14 cellular contexts compared by ENCODE assay signal in the genomic region with DNA sequence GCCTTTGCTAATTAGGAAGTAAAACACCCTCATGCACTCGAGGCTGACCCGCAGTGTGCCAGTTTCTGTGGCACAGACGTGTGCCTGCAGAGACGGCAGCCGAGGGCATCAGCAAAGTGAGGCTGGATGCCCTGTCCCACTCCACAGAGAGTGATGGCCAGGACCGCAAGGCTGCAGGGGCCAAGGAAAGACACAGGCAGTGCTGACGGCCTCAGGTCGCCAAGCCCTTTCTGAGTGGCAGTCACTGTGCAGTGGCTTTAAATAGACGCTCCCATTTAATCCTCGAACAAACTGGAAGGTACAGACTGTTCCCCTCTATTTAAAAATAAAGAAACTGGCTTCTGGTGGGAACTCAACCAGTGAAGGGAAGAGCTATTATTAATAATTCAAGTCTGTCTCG.
A peak's percentile ranks its signal among the peaks of the same experiment; 100 is the strongest.
DNase-seq lines count a peak whose midpoint lies in the region; ATAC-seq and TF ChIP-seq lines count a peak whose summit lies in the region.
"Had no signal": no experiment of that assay in that cellular context is flagged by ENCODE, and none has a peak within 500 bp of the region (broad histone marks: within the 10 kb centered on the region; RNA-seq: fewer than 3 reads in every experiment).

No MANE protein-coding gene starts in this region.

- intact Hi-C loops in left cardiac atrium (cut with DNase I), result no loop called here
- intact Hi-C loops in gastrocnemius medialis (cut with DNase I; ENCODE audit: low total_unique reads), result no loop called here
- intact Hi-C loops in activated T-helper 2 cell treated with anti-CD3 and anti-CD28 coated beads, Interferon-gamma antibody, Interleukin-2, Interleukin-4, amounts not matched to agents 10 μg/mL and 5 μg/mL and 100 μg/mL, durations not matched to agents 14 hours and 24 hours and 36 hours (cut with micrococcal nuclease), result no loop called here

- no peak overlapping the region for H3K4me3 Mint-ChIP-seq in activated T-helper 2 cell treated with anti-CD3 and anti-CD28 coated beads, Interferon-gamma antibody, Interleukin-2, Interleukin-4, amounts not matched to agents 10 μg/mL and 5 μg/mL and 100 μg/mL, durations not matched to agents 14 hours and 24 hours and 36 hours (ENCODE audit: low read depth)
- no peak overlapping the region for H3K4me3 Mint-ChIP-seq in mesothelial cell of epicardium
- H3K4me3 Mint-ChIP-seq: CD14-positive monocyte; CD8-positive, alpha-beta T cell had no signal

- TF ChIP-seq CTCF in gastrocnemius medialis (IDR thresholded peaks at IDR 0.05 in 4 of 5, conservative IDR thresholded peaks at IDR 0.05 in 1 of 5), result no peak
- no peak for TF ChIP-seq CTCF in mesothelial cell of epicardium (IDR thresholded peaks at IDR 0.05; ENCODE audit: unreplicated experiment)

- H3K9me3 ChIP-seq in gastrocnemius medialis, result no peaks in the 10 kb centered on the region
- H3K9me3 ChIP-seq: HAP-1 had no signal

- peak overlapping the region; percentile 78 to 95 (median 88) for H3K27ac ChIP-seq in gastrocnemius medialis

- ATAC-seq in left cardiac atrium, result peak; percentile 78 to 85
- ATAC-seq in gastrocnemius medialis, result peak; percentile 90 to 93
- ATAC-seq: CD8-positive, alpha-beta T cell had no signal

- H3K36me3 Mint-ChIP-seq in activated T-helper 2 cell treated with anti-CD3 and anti-CD28 coated beads, Interferon-gamma antibody, Interleukin-2, Interleukin-4, amounts not matched to agents 10 μg/mL and 5 μg/mL and 100 μg/mL, durations not matched to agents 14 hours and 24 hours and 36 hours (ENCODE audit: low read depth), result no peaks in the 10 kb centered on the region
- no peaks in the 10 kb centered on the region for H3K36me3 Mint-ChIP-seq in mesothelial cell of epicardium
- H3K36me3 Mint-ChIP-seq: CD14-positive monocyte; CD8-positive, alpha-beta T cell had no signal

- no peaks in the 10 kb centered on the region for H3K4me1 Mint-ChIP-seq in activated T-helper 2 cell treated with anti-CD3 and anti-CD28 coated beads, Interferon-gamma antibody, Interleukin-2, Interleukin-4, amounts not matched to agents 10 μg/mL and 5 μg/mL and 100 μg/mL, durations not matched to agents 14 hours and 24 hours and 36 hours (ENCODE audit: low read depth)
- H3K4me1 Mint-ChIP-seq in mesothelial cell of epicardium, result peaks cover 13% of the 10 kb centered on the region
- H3K4me1 Mint-ChIP-seq: CD14-positive monocyte had no signal

- in situ Hi-C loops in G401 (cut with HindIII; ENCODE audit: low sequenced_read_pairs) (no loop called here), gastrocnemius medialis (cut with MboI; ENCODE audit: low sequenced_read_pairs in 4 of 4) (no loop called here)

- peak; percentile 24 to 58 for TF ChIP-seq POLR2A in gastrocnemius medialis (IDR thresholded peaks at IDR 0.05)

- H3K27ac Mint-ChIP-seq in activated T-helper 2 cell treated with anti-CD3 and anti-CD28 coated beads, Interferon-gamma antibody, Interleukin-2, Interleukin-4, amounts not matched to agents 10 μg/mL and 5 μg/mL and 100 μg/mL, durations not matched to agents 14 hours and 24 hours and 36 hours, result no peak overlapping the region
- no peak overlapping the region for H3K27ac Mint-ChIP-seq in mesothelial cell of epicardium
- H3K27ac Mint-ChIP-seq: CD14-positive monocyte; CD8-positive, alpha-beta T cell had no signal

- no peak overlapping the region for H3K4me3 ChIP-seq in gastrocnemius medialis
- H3K4me3 ChIP-seq: HAP-1 had no signal

- H3K4me1 ChIP-seq in gastrocnemius medialis, result peaks cover 20 to 23% of the 10 kb centered on the region in 2 donors
- H3K4me1 ChIP-seq: HAP-1 had no signal

- H3K27me3 Mint-ChIP-seq in activated T-helper 2 cell treated with anti-CD3 and anti-CD28 coated beads, Interferon-gamma antibody, Interleukin-2, Interleukin-4, amounts not matched to agents 10 μg/mL and 5 μg/mL and 100 μg/mL, durations not matched to agents 14 hours and 24 hours and 36 hours (ENCODE audit: low read depth), result no peaks in the 10 kb centered on the region
- H3K27me3 Mint-ChIP-seq in mesothelial cell of epicardium (ENCODE audit: low read depth), result no peaks in the 10 kb centered on the region

- DNase-seq in G401 (ENCODE audit: low spot score), result peak; percentile 22
- DNase-seq in cerebellar cortex (ENCODE audit: low spot score), result peak; percentile 8
- DNase-seq in left cardiac atrium, result no peak
- DNase-seq in gastrocnemius medialis, result peak; percentile 81 to 94
- no peak for DNase-seq in activated T-helper 2 cell treated with anti-CD3 and anti-CD28 coated beads, Interferon-gamma antibody, Interleukin-2, Interleukin-4, amounts not matched to agents 10 μg/mL and 5 μg/mL and 100 μg/mL, durations not matched to agents 14 hours and 24 hours and 36 hours (ENCODE audit: low spot score)
- DNase-seq in mesothelial cell of epicardium (ENCODE audit: low spot score in 2 of 2, unreplicated experiment in 2 of 2), result no peak
- no peak for DNase-seq in globus pallidus (ENCODE audit: low spot score)
- DNase-seq in superior temporal gyrus (ENCODE audit: extremely low spot score), result no peak
- DNase-seq: CD8-positive, alpha-beta T cell; COR-L47; DND-41; GF-D8 had no signal

- no peaks in the 10 kb centered on the region for H3K36me3 ChIP-seq in gastrocnemius medialis
- H3K36me3 ChIP-seq: HAP-1 had no signal

- no peaks in the 10 kb centered on the region for H3K9me3 Mint-ChIP-seq in activated T-helper 2 cell treated with anti-CD3 and anti-CD28 coated beads, Interferon-gamma antibody, Interleukin-2, Interleukin-4, amounts not matched to agents 10 μg/mL and 5 μg/mL and 100 μg/mL, durations not matched to agents 14 hours and 24 hours and 36 hours
- peaks cover 12% of the 10 kb centered on the region for H3K9me3 Mint-ChIP-seq in mesothelial cell of epicardium

- H3K27me3 ChIP-seq in gastrocnemius medialis, result no peaks in the 10 kb centered on the region

Comparison
In these comparisons a context has a peak if more than half of its experiments do, and no peak if none do; other contexts are left out.
1. DNase-seq: peak in G401 (single experiment), cerebellar cortex (single experiment) and gastrocnemius medialis (2 of 2); none in left cardiac atrium (single experiment), activated T-helper 2 cell treated with anti-CD3 and anti-CD28 coated beads, Interferon-gamma antibody, Interleukin-2, Interleukin-4, amounts not matched to agents 10 μg/mL and 5 μg/mL and 100 μg/mL, durations not matched to agents 14 hours and 24 hours and 36 hours (single experiment), mesothelial cell of epicardium (0 of 2), globus pallidus (single experiment) and superior temporal gyrus (single experiment).